Comparison of ENCODE assay signal across 13 cellular contexts in genomic region chr9:6873862-6874261, GRCh38.
DNase-seq lines count a peak whose midpoint lies in the region; ATAC-seq and TF ChIP-seq lines count a peak whose summit lies in the region.
"Had no signal": no experiment of that assay in that cellular context is flagged by ENCODE, and none has a peak within 500 bp of the region (broad histone marks: within the 10 kb centered on the region; RNA-seq: fewer than 3 reads in every experiment).

No MANE protein-coding gene starts in this region.

- H3K27ac Mint-ChIP-seq in activated CD8-positive, alpha-beta T cell treated with anti-CD3 and anti-CD28 coated beads for 36 hours, result peak overlapping the region; percentile 62

- H3K4me1 Mint-ChIP-seq in activated CD8-positive, alpha-beta T cell treated with anti-CD3 and anti-CD28 coated beads for 36 hours (ENCODE audit: low read depth), result peaks cover 63% of the 10 kb centered on the region

- WGBS in GM23248 (ENCODE audit: low coverage in 1 of 2, low lambda C conversion rate in 2 of 2, missing lambda C conversion rate in 2 of 2), 2 experiments, result 77 to 78% methylated on average over 5 to 7 of the region's 7 CpGs
- 50% methylated on average over 7 of the region's 7 CpGs for WGBS in smooth muscle cell (ENCODE audit: low lambda C conversion rate)
- WGBS in right lobe of liver (ENCODE audit: insufficient coverage, low coverage, low lambda C conversion rate, missing lambda C conversion rate), result 69% methylated on average over 7 of the region's 7 CpGs

- H3K79me2 ChIP-seq in GM23248 (ENCODE audit: insufficient read depth) (peaks cover 33% of the 10 kb centered on the region), smooth muscle cell (ENCODE audit: low read depth) (no peaks in the 10 kb centered on the region)

- no peaks in the 10 kb centered on the region for H3K9me2 ChIP-seq in GM23248 (ENCODE audit: insufficient read depth)

- H3K9me3 ChIP-seq in GM23248 (ENCODE audit: low read depth) (no peaks in the 10 kb centered on the region), smooth muscle cell (replicated peaks; ENCODE audit: low read depth) (no peaks in the 10 kb centered on the region), vagina (no peaks in the 10 kb centered on the region), right lobe of liver (no peaks in the 10 kb centered on the region)
- H3K9me3 ChIP-seq: sigmoid colon had no signal

- H3K4me1 ChIP-seq in GM23248 (ENCODE audit: insufficient read depth), result peaks cover 15% of the 10 kb centered on the region
- no peaks in the 10 kb centered on the region for H3K4me1 ChIP-seq in smooth muscle cell (ENCODE audit: low read depth)
- H3K4me1 ChIP-seq in vagina, result no peaks in the 10 kb centered on the region
- peaks cover 0 to 15% (median 5%) of the 10 kb centered on the region in 4 donors for H3K4me1 ChIP-seq in right lobe of liver

- DNase-seq in GM23248 (peak; percentile 38), fibroblast of pulmonary artery (ENCODE audit: low read depth) (peak; percentile 71), skeletal muscle cell (ENCODE audit: low read depth) (peak; percentile 2), smooth muscle cell (lab: John Stamatoyannopoulos, UW; ENCODE audit: unreplicated experiment) (no peak), vagina (ENCODE audit: extremely low spot score in 2 of 2) (no peak), right lobe of liver (no peak)
- peak; percentile 82 for DNase-seq in activated CD8-positive, alpha-beta T cell treated with anti-CD3 and anti-CD28 coated beads for 36 hours
- DNase-seq in stimulated activated naive CD4-positive, alpha-beta T cell (lab: John Stamatoyannopoulos, UW), result no peak
- DNase-seq: activated naive CD4-positive, alpha-beta T cell treated with Interleukin-2 at 50 U/mL for 16 hours; effector memory CD4-positive, alpha-beta T cell; NCI-H446 treated with DMSO at 0.1 percent for 48 hours; sigmoid colon had no signal

- peaks cover 9% of the 10 kb centered on the region; the same call in 1 of the 2 replicates for H3F3A ChIP-seq in GM23248 (ENCODE audit: insufficient read depth)
- no peaks in the 10 kb centered on the region for H3F3A ChIP-seq in smooth muscle cell (ENCODE audit: low read depth)

- intact Hi-C loops in activated CD8-positive, alpha-beta T cell treated with anti-CD3 and anti-CD28 coated beads for 36 hours (cut with micrococcal nuclease), result loop anchor here (10.0 kb wide), 1 partner anchor 109 kb away; no protein-coding TSS in a partner anchor
- intact Hi-C loops in vagina (cut with DNase I), result no loop called here
- intact Hi-C loops in right lobe of liver (cut with DNase I), result no loop called here

- peaks cover 26% of the 10 kb centered on the region for H3K36me3 Mint-ChIP-seq in activated CD8-positive, alpha-beta T cell treated with anti-CD3 and anti-CD28 coated beads for 36 hours (ENCODE audit: low read depth)

- H3K4me3 ChIP-seq in GM23248, result no peak overlapping the region
- no peak overlapping the region for H3K4me3 ChIP-seq in fibroblast of pulmonary artery (replicated peaks; ENCODE audit: low read depth, low read length)
- H3K4me3 ChIP-seq in skeletal muscle cell (ENCODE audit: low read depth, low read length), result no peak overlapping the region
- no peak overlapping the region for H3K4me3 ChIP-seq in smooth muscle cell
- no peak overlapping the region for H3K4me3 ChIP-seq in vagina
- H3K4me3 ChIP-seq in right lobe of liver, result no peak overlapping the region
- H3K4me3 ChIP-seq: sigmoid colon had no signal

- H3K9me3 Mint-ChIP-seq in activated CD8-positive, alpha-beta T cell treated with anti-CD3 and anti-CD28 coated beads for 36 hours, result no peaks in the 10 kb centered on the region

- no peak overlapping the region for H3K4me2 ChIP-seq in GM23248 (ENCODE audit: unreplicated experiment)
- H3K4me2 ChIP-seq in smooth muscle cell, result no peak overlapping the region

- no peaks in the 10 kb centered on the region for H3K27me3 Mint-ChIP-seq in activated CD8-positive, alpha-beta T cell treated with anti-CD3 and anti-CD28 coated beads for 36 hours

- no peak overlapping the region for H2AFZ ChIP-seq in GM23248
- no peak overlapping the region for H2AFZ ChIP-seq in smooth muscle cell (ENCODE audit: low read depth)

- no peaks in the 10 kb centered on the region for H4K20me1 ChIP-seq in GM23248 (ENCODE audit: insufficient read depth)
- H4K20me1 ChIP-seq in smooth muscle cell (ENCODE audit: low read depth), result peaks cover 8% of the 10 kb centered on the region

- H3K27me3 ChIP-seq in GM23248 (replicated peaks; ENCODE audit: insufficient read depth) (no peaks in the 10 kb centered on the region), smooth muscle cell (ENCODE audit: low read depth) (no peaks in the 10 kb centered on the region), vagina (no peaks in the 10 kb centered on the region), right lobe of liver (no peaks in the 10 kb centered on the region)
- H3K27me3 ChIP-seq: sigmoid colon had no signal

- peak; percentile 85 for ATAC-seq in activated CD8-positive, alpha-beta T cell treated with anti-CD3 and anti-CD28 coated beads for 36 hours
- no peak for ATAC-seq in right lobe of liver

- peak overlapping the region; percentile 24 for H3K4me3 Mint-ChIP-seq in activated CD8-positive, alpha-beta T cell treated with anti-CD3 and anti-CD28 coated beads for 36 hours

- H3K36me3 ChIP-seq in GM23248 (ENCODE audit: low read depth), result no peaks in the 10 kb centered on the region
- no peaks in the 10 kb centered on the region for H3K36me3 ChIP-seq in smooth muscle cell (ENCODE audit: low read depth)
- H3K36me3 ChIP-seq in vagina, result no peaks in the 10 kb centered on the region
- H3K36me3 ChIP-seq in right lobe of liver, result no peaks in the 10 kb centered on the region
- H3K36me3 ChIP-seq: sigmoid colon had no signal

- no peak for TF ChIP-seq POLR2A in vagina (IDR thresholded peaks at IDR 0.05)
- TF ChIP-seq POLR2A in right lobe of liver (IDR thresholded peaks at IDR 0.05), result no peak

- no peak overlapping the region for H3K9ac ChIP-seq in GM23248
- H3K9ac ChIP-seq in smooth muscle cell (ENCODE audit: low read depth), result no peak overlapping the region

- H3K27ac ChIP-seq in GM23248 (no peak overlapping the region), smooth muscle cell (ENCODE audit: low read depth) (no peak overlapping the region), vagina (no peak overlapping the region), right lobe of liver (no peak overlapping the region)
- H3K27ac ChIP-seq: RWPE1, sigmoid colon had no signal

- POLR2A ChIA-PET in activated CD8-positive, alpha-beta T cell treated with anti-CD3 and anti-CD28 coated beads for 36 hours (lab: Charles Lee), result interaction anchor here (0.5 to 1.8 kb wide), 9 partner anchors 21 to 1383 kb away, joined by 3 to 7 read pairs (median 3); partner anchors contain the start of gene KDM4C

- TF ChIP-seq CTCF in activated CD8-positive, alpha-beta T cell treated with anti-CD3 and anti-CD28 coated beads for 36 hours (IDR thresholded peaks at IDR 0.05), result no peak
- no peak for TF ChIP-seq CTCF in fibroblast of pulmonary artery (IDR thresholded peaks at IDR 0.05; ENCODE audit: low read length, missing control alignments)
- TF ChIP-seq CTCF in smooth muscle cell (IDR thresholded peaks at IDR 0.05; ENCODE audit: borderline replicate concordance, insufficient read depth, poor library complexity, severe bottlenecking), result no peak
- no peak for TF ChIP-seq CTCF in vagina (IDR thresholded peaks at IDR 0.05)
- TF ChIP-seq CTCF in right lobe of liver (IDR thresholded peaks at IDR 0.05), result no peak

- CTCF ChIA-PET in activated CD8-positive, alpha-beta T cell treated with anti-CD3 and anti-CD28 coated beads for 36 hours (lab: Charles Lee), result interaction anchor here (0.9 to 2.0 kb wide), 4 partner anchors 10 to 199 kb away, joined by 3 to 9 read pairs (median 3); no protein-coding TSS in a partner anchor

- in situ Hi-C loops in GM23248 (cut with MboI), result no loop called here

Comparison
In these comparisons a context has a peak if more than half of its experiments do, and no peak if none do; other contexts are left out.
1. DNase-seq: peak in GM23248 (single experiment), activated CD8-positive, alpha-beta T cell treated with anti-CD3 and anti-CD28 coated beads for 36 hours (single experiment), fibroblast of pulmonary artery (single experiment) and skeletal muscle cell (single experiment); none in smooth muscle cell (single experiment), vagina (0 of 2), right lobe of liver (0 of 3) and stimulated activated naive CD4-positive, alpha-beta T cell (0 of 6).